12 cellular contexts compared by ENCODE assay signal in the genomic region with DNA sequence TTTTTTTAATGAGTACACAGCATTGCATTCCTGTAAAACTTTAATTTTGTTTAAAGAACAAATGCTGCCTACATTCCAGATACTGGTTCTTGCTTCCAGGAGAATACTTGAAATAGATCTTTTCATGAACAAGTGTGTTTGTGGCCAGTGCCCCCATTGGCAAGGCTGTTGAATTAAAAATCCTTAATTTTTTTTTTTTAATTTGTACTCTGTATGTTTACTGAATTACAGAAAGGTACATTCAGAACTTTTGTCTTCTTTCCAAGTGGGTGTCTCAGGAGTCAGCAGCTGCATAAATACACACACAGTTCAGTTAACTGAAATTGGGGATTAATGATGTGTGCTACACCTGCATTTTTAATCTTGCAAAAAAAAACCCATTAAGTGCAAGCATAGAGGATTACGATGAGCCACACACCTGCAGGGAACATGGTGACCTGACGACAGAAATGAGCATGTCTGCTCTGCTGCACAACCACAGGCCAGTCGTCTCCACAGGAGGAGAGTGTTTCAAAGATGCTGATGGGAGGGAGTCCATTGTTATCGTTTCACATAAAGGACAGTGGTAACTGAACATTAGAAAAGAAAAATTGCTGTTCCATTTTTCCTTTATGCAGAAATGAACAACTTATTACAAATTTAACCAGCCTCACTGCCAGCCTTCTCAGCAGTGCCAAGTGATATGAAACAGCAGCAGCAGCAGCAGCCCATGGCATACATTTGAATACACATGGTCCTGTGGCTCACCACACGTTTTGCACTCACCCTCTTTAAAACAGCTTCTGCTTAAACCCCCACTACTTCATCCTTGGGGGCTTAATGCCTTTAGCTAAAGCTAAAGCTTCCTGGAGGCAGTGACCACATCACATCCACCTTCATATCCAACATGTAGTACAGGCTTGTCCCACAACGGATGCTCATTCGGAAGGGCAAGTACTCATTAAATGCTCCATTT.
DNase-seq lines count a peak whose midpoint lies in the region; ATAC-seq, FAIRE-seq and TF ChIP-seq lines count a peak whose summit lies in the region.
"Had no signal": no experiment of that assay in that cellular context is flagged by ENCODE, and none has a peak within 500 bp of the region (broad histone marks: within the 10 kb centered on the region; RNA-seq: fewer than 3 reads in every experiment).

No MANE protein-coding gene starts in this region.

- no peaks in the 10 kb centered on the region for H3K27me3 ChIP-seq in aorta (ENCODE audit: control insufficient read depth in 1 of 2, insufficient read depth in 2 of 2, low read length in 1 of 2)

- 75 to 76% methylated on average over 7 of the region's 7 CpGs for WGBS in aorta, 2 donors

- peak; percentile 97 for FAIRE-seq in GM12891 (lab: Jason Lieb, UNC)

- no peaks in the 10 kb centered on the region for H3K4me1 ChIP-seq in aorta (ENCODE audit: control insufficient read depth in 1 of 2, insufficient read depth in 2 of 2, low read length in 2 of 2)

- no peak overlapping the region for H3K4me3 ChIP-seq in aorta (ENCODE audit: low read length in 2 of 2)

- peak overlapping the region; percentile 90 for H3K27ac ChIP-seq in VCaP
- H3K27ac ChIP-seq in aorta (ENCODE audit: low read depth in 1 of 2, low read length in 2 of 2) = no peak overlapping the region

- intact Hi-C loops in aorta (cut with DNase I) = no loop called here

- no peaks in the 10 kb centered on the region for H3K36me3 ChIP-seq in aorta (ENCODE audit: control insufficient read depth in 1 of 2, insufficient read depth in 2 of 2, low read length in 1 of 2)

- no peak for DNase-seq in GM12891 (ENCODE audit: insufficient read length, low spot score)
- no peak for DNase-seq in stimulated activated CD4-positive, alpha-beta T cell treated with anti-CD3 and anti-CD28 coated beads, Interleukin-15, amount 100 ng/mL, for 24 hours
- no peak for DNase-seq in AG08395 (ENCODE audit: low spot score)
- no peak for DNase-seq in HuH-7.5 (ENCODE audit: low spot score)
- DNase-seq in aorta = no peak
- DNase-seq: C1 segment of cervical spinal cord, hippocampal formation, substantia nigra, T-helper 17 cell had no signal

- peak; percentile 50 for ATAC-seq in GM21529 (IDR thresholded peaks at IDR 0.05; ENCODE audit: unreplicated experiment)
- peak; percentile 31 for ATAC-seq in HG03521 (IDR thresholded peaks at IDR 0.05; ENCODE audit: unreplicated experiment)
- ATAC-seq in aorta (ENCODE audit: low FRiP score) = no peak
- ATAC-seq: T-helper 17 cell had no signal

- TF ChIP-seq POLR2A in GM12891 (IDR thresholded peaks at IDR 0.05; ENCODE audit: low read depth, low read length) = no peak

- TF ChIP-seq CTCF in VCaP (conservative IDR thresholded peaks at IDR 0.05) = no peak

- no peaks in the 10 kb centered on the region for H3K9me3 ChIP-seq in aorta (ENCODE audit: control insufficient read depth, low read length)

TF ChIP-seq in GM12891, 5 proteins besides CTCF, POLR2A, EP300 and RAD21:
- peak; percentile 91 for TF ChIP-seq POU2F2 (IDR thresholded peaks at IDR 0.05; ENCODE audit: low read depth, low read length)
- TF ChIP-seq POLR2AphosphoS5 (IDR thresholded peaks at IDR 0.05; ENCODE audit: low read depth, low read length) = no peak
TF ChIP-seq in GM12891: peak in this region for 1.
